Comparison of ENCODE assay signal across 8 cellular contexts in genomic region chr9:128702445-128702948, GRCh38. TPM values are rescaled to one million over a fixed set of nuclear protein-coding genes. Genes with fewer than 3 reads are reported as not detected.
A peak's percentile ranks its signal among the peaks of the same experiment; 100 is the strongest.
DNase-seq lines count a peak whose midpoint lies in the region; ATAC-seq and TF ChIP-seq lines count a peak whose summit lies in the region.

TSS of gene PKN3 (plus strand) at chr9:128702503. CDS start at chr9:128702916, 413 bp downstream.

- no peak within 1 kb of the TSS for H3K27ac ChIP-seq in mesenchymal stem cell (ENCODE audit: low read length, poor library complexity, severe bottlenecking)

- H3K4me1 ChIP-seq in mesenchymal stem cell (ENCODE audit: control insufficient read depth, insufficient read depth, low read depth, low read length) = peaks cover 18% of the 10 kb centered on the region

- CTCF ChIA-PET in activated CD8-positive, alpha-beta T cell treated with anti-CD3 and anti-CD28 coated beads for 36 hours (lab: Charles Lee) = interaction anchor here (0.6 to 3.3 kb wide), 24 partner anchors 9 to 512 kb away, joined by 3 to 29 read pairs (median 3); partner anchors contain the start of genes ENDOG, SPOUT1 and ZDHHC12

- 1% methylated on average over 45 of the region's 65 CpGs for WGBS in mesenchymal stem cell

- peaks cover 6% of the 10 kb centered on the region for H3K79me1 ChIP-seq in mesenchymal stem cell (replicated peaks; ENCODE audit: low read length, poor library complexity, severe bottlenecking)

- H4K91ac ChIP-seq in mesenchymal stem cell (ENCODE audit: low read length) = no peak within 1 kb of the TSS

- peak within 1 kb of the TSS; percentile 49 for H3K27ac Mint-ChIP-seq in activated CD8-positive, alpha-beta T cell treated with anti-CD3 and anti-CD28 coated beads for 36 hours

- H2AK5ac ChIP-seq in mesenchymal stem cell (ENCODE audit: low read length, severe bottlenecking) = no peak within 1 kb of the TSS

- ATAC-seq in GM18858 (IDR thresholded peaks at IDR 0.05; ENCODE audit: unreplicated experiment) = peak; percentile 47
- peak; percentile 68 for ATAC-seq in HG03108 (IDR thresholded peaks at IDR 0.05; ENCODE audit: unreplicated experiment)
- ATAC-seq in activated CD8-positive, alpha-beta T cell treated with anti-CD3 and anti-CD28 coated beads for 36 hours = peak; percentile 89

- peak within 1 kb of the TSS; percentile 58 for H3K9ac ChIP-seq in mesenchymal stem cell (ENCODE audit: low read length)

- H3K4me1 Mint-ChIP-seq in activated CD8-positive, alpha-beta T cell treated with anti-CD3 and anti-CD28 coated beads for 36 hours (ENCODE audit: low read depth) = peaks cover 13% of the 10 kb centered on the region

- TF ChIP-seq CTCF in AG09309 (IDR thresholded peaks at IDR 0.05; ENCODE audit: control insufficient read depth, insufficient read depth, low read depth, low read length, missing control alignments) = peak; percentile 86
- peak; percentile 96 for TF ChIP-seq CTCF in activated CD8-positive, alpha-beta T cell treated with anti-CD3 and anti-CD28 coated beads for 36 hours (IDR thresholded peaks at IDR 0.05)

- peak within 1 kb of the TSS in 1 of 2 experiments; percentile 34 for H3K23ac ChIP-seq in mesenchymal stem cell (ENCODE audit: low read length in 2 of 2)

- no peaks in the 10 kb centered on the region for H3K9me3 ChIP-seq in mesenchymal stem cell (ENCODE audit: control insufficient read depth, low read length)

- peak within 1 kb of the TSS; percentile 66 for H2AFZ ChIP-seq in mesenchymal stem cell (ENCODE audit: low read depth, low read length)

- no peak within 1 kb of the TSS for H3K4ac ChIP-seq in mesenchymal stem cell (ENCODE audit: low read depth in 1 of 2, low read length in 2 of 2)

- H3K9me3 Mint-ChIP-seq in activated CD8-positive, alpha-beta T cell treated with anti-CD3 and anti-CD28 coated beads for 36 hours = no peaks in the 10 kb centered on the region

- peaks cover under 1 to 9% of the 10 kb centered on the region in 2 experiments for H3K36me3 ChIP-seq in mesenchymal stem cell (ENCODE audit: control insufficient read depth in 1 of 2, insufficient read depth in 2 of 2, low read depth in 1 of 2, low read length in 2 of 2)

- H3K14ac ChIP-seq in mesenchymal stem cell (ENCODE audit: low read length in 2 of 2) = peak within 1 kb of the TSS in 1 of 2 experiments; percentile 23

- intact Hi-C loops in activated CD8-positive, alpha-beta T cell treated with anti-CD3 and anti-CD28 coated beads for 36 hours (cut with micrococcal nuclease) = no loop called here

- no peaks in the 10 kb centered on the region for H3K27me3 ChIP-seq in mesenchymal stem cell (ENCODE audit: control insufficient read depth in 1 of 2, insufficient read depth in 1 of 2, low read length in 2 of 2)

- peak within 1 kb of the TSS; percentile 84 for H3K4me2 ChIP-seq in mesenchymal stem cell (ENCODE audit: low read length, poor library complexity, severe bottlenecking)

- peak within 1 kb of the TSS; percentile 35 for H4K8ac ChIP-seq in mesenchymal stem cell (ENCODE audit: low read length)

- H2BK12ac ChIP-seq in mesenchymal stem cell (ENCODE audit: low read length in 2 of 2) = peak within 1 kb of the TSS in 1 of 2 experiments; percentile 15

- H2BK120ac ChIP-seq in mesenchymal stem cell (ENCODE audit: low read depth, low read length) = no peak within 1 kb of the TSS

- peak within 1 kb of the TSS; percentile 79 for H3K4me3 Mint-ChIP-seq in activated CD8-positive, alpha-beta T cell treated with anti-CD3 and anti-CD28 coated beads for 36 hours

- peaks cover 4% of the 10 kb centered on the region for H3K36me3 Mint-ChIP-seq in activated CD8-positive, alpha-beta T cell treated with anti-CD3 and anti-CD28 coated beads for 36 hours (ENCODE audit: low read depth)

- no peaks in the 10 kb centered on the region for H3K27me3 Mint-ChIP-seq in activated CD8-positive, alpha-beta T cell treated with anti-CD3 and anti-CD28 coated beads for 36 hours

- H3K18ac ChIP-seq in mesenchymal stem cell (ENCODE audit: low read depth in 1 of 2, low read length in 2 of 2) = peak within 1 kb of the TSS; percentile 46 to 54

- no peak within 1 kb of the TSS for H2BK5ac ChIP-seq in mesenchymal stem cell (ENCODE audit: low read depth, low read length, poor library complexity, severe bottlenecking)

- POLR2A ChIA-PET in activated CD8-positive, alpha-beta T cell treated with anti-CD3 and anti-CD28 coated beads for 36 hours (lab: Charles Lee) = interaction anchor here (0.6 to 0.9 kb wide), 4 partner anchors 18 to 163 kb away, joined by 3 read pairs; partner anchors contain the start of gene ZDHHC12

- DNase-seq in AG09309 (ENCODE audit: low read depth) (no peak), NCI-H526 treated with DMSO at 0.1 percent for 48 hours (lab: John Stamatoyannopoulos, UW) (peak; percentile 64), mesenchymal stem cell (peak; percentile 82)
- peak; percentile 92 for DNase-seq in activated CD8-positive, alpha-beta T cell treated with anti-CD3 and anti-CD28 coated beads for 36 hours
- DNase-seq in effector CD8-positive, alpha-beta T cell (lab: John Stamatoyannopoulos, UW) = peak; percentile 70
- peak; percentile 76 for DNase-seq in stimulated activated CD8-positive, alpha-beta memory T cell treated with anti-CD3 and anti-CD28 coated beads, Interleukin-15, amount 100 ng/mL, for 1 hour (ENCODE audit: low read depth)

- peak within 1 kb of the TSS; percentile 88 for H2BK15ac ChIP-seq in mesenchymal stem cell (ENCODE audit: low read depth, poor library complexity, severe bottlenecking)

- H3K4me3 ChIP-seq in AG09309 (ENCODE audit: control insufficient read depth, low read depth, low read length) = peak within 1 kb of the TSS; percentile 63
- peak within 1 kb of the TSS; percentile 73 to 76 for H3K4me3 ChIP-seq in mesenchymal stem cell (ENCODE audit: insufficient read depth in 1 of 2, low read depth in 1 of 2, low read length in 2 of 2)

RNA-seq across cellular contexts. Expression of gene PKN3, which starts in this region (rescaled TPM):
- total RNA-seq in activated CD8-positive, alpha-beta T cell treated with anti-CD3 and anti-CD28 coated beads for 36 hours = 10 to 100 TPM in 1 of 2 experiments, 1 to 10 TPM in 1; 9.3 to 10.7 TPM
- polyA plus RNA-seq in mesenchymal stem cell (2013, experiment 1 of 2) = 2.0 TPM
- polyA plus RNA-seq in mesenchymal stem cell (2013, experiment 2 of 2) = 2.0 TPM
